ENCODE assay signal across 1 cellular context in genomic region chr1:27117733-27118439, GRCh38.
TF ChIP-seq lines count a peak whose summit lies in the region.

No MANE protein-coding gene starts in this region.

TF ChIP-seq in GM23338, 12 proteins besides CTCF, POLR2A, EP300 and RAD21 (continued from another document):
- TF ChIP-seq ZNF462 (CRISPR knock-in tag; IDR thresholded peaks at IDR 0.05) (no peak), EZH2phosphoT487 (IDR thresholded peaks at IDR 0.05; ENCODE audit: unreplicated experiment) (no peak), ZNF114 (CRISPR knock-in tag; IDR thresholded peaks at IDR 0.05) (no peak), NANOG (IDR thresholded peaks at IDR 0.05; ENCODE audit: borderline replicate concordance) (no peak), ZNF331 (CRISPR knock-in tag; IDR thresholded peaks at IDR 0.05; ENCODE audit: low read depth) (no peak), REST (IDR thresholded peaks at IDR 0.05; ENCODE audit: unreplicated experiment) (no peak), CREB1 (CRISPR knock-in tag; IDR thresholded peaks at IDR 0.05; ENCODE audit: low read depth) (no peak), POLR2AphosphoS5 (IDR thresholded peaks at IDR 0.05; ENCODE audit: low read depth) (no peak), EZH2 (IDR thresholded peaks at IDR 0.05; ENCODE audit: low read depth, unreplicated experiment) (no peak)
